Comparison of ENCODE assay signal across 11 cellular contexts in genomic region chr1:181131255-181131901, GRCh38. TPM values are rescaled to one million over a fixed set of nuclear protein-coding genes. Genes with fewer than 3 reads are reported as not detected.
DNase-seq lines count a peak whose midpoint lies in the region; ATAC-seq and TF ChIP-seq lines count a peak whose summit lies in the region.
"Had no signal": no experiment of that assay in that cellular context is flagged by ENCODE, and none has a peak within 500 bp of the region (broad histone marks: within the 10 kb centered on the region; RNA-seq: fewer than 3 reads in every experiment).

No MANE protein-coding gene starts in this region.

- H3K36me3 ChIP-seq in HEK293 (ENCODE audit: control insufficient read depth in 2 of 2, insufficient read depth in 1 of 2, low read length in 2 of 2) (no peaks in the 10 kb centered on the region), neutrophil (no peaks in the 10 kb centered on the region), A673 (ENCODE audit: insufficient read depth, low read length, poor library complexity, severe bottlenecking) (no peaks in the 10 kb centered on the region)
- H3K36me3 ChIP-seq: cardiac muscle cell had no signal

- BruUV-seq in A673 (replicated peaks; lab: Mats Ljungman, UMichigan) = no TSS peak

- intact Hi-C loops in A673 (cut with micrococcal nuclease; ENCODE audit: unreplicated experiment) (no loop called here), right cardiac atrium (cut with DNase I) (no loop called here)

- H3K4me3 ChIP-seq in HEK293 (ENCODE audit: low read depth, low read length) (no peak overlapping the region), neutrophil (ENCODE audit: low read depth in 1 of 2, low read length in 1 of 2) (no peak overlapping the region), A673 (ENCODE audit: low read depth, low read length, poor library complexity, severe bottlenecking) (no peak overlapping the region), right cardiac atrium (ENCODE audit: low read length) (no peak overlapping the region)
- H3K4me3 ChIP-seq: cardiac muscle cell, hepatocyte had no signal

- WGBS in right cardiac atrium = 75% methylated on average over 8 of the region's 8 CpGs

- H3K27me3 ChIP-seq in neutrophil (peaks cover 3% of the 10 kb centered on the region), A673 (replicated peaks; ENCODE audit: insufficient read depth, low read depth, low read length, poor library complexity) (no peaks in the 10 kb centered on the region), right cardiac atrium (ENCODE audit: control insufficient read depth, insufficient read depth) (no peaks in the 10 kb centered on the region)
- H3K27me3 ChIP-seq: cardiac muscle cell, hepatocyte had no signal

- CTCF ChIA-PET in HEK293 (lab: Yijun Ruan, JAX) = interaction anchor here (0.7 to 2.4 kb wide), 2 partner anchors 10 to 243 kb away, joined by 3 to 12 read pairs; no protein-coding TSS in a partner anchor
- CTCF ChIA-PET in A673 (lab: Charles Lee) = no interaction called here

- H3K9me3 ChIP-seq in HEK293 (ENCODE audit: control insufficient read depth, insufficient read depth, low read depth, low read length) (no peaks in the 10 kb centered on the region), neutrophil (no peaks in the 10 kb centered on the region), A673 (ENCODE audit: low read depth, low read length, poor library complexity, severe bottlenecking) (no peaks in the 10 kb centered on the region), right cardiac atrium (ENCODE audit: control insufficient read depth, low read length) (no peaks in the 10 kb centered on the region)

- DNase-seq in DMS 273 (lab: John Stamatoyannopoulos, UW; ENCODE audit: unreplicated experiment) (peak; percentile 65), DMS 273 treated with DMSO at 0.1 percent for 48 hours (lab: John Stamatoyannopoulos, UW) (no peak), NAMALWA (ENCODE audit: low spot score) (peak; percentile 82), A673 (ENCODE audit: low spot score) (no peak), right cardiac atrium (no peak), AG08396 (ENCODE audit: low spot score) (no peak)

- H3K4me1 ChIP-seq in HEK293 (ENCODE audit: control insufficient read depth, insufficient read depth, low read length) (peaks cover 12% of the 10 kb centered on the region), neutrophil (ENCODE audit: control insufficient read depth in 1 of 2, insufficient read depth in 1 of 2, low read depth in 1 of 2, low read length in 1 of 2) (peaks cover 57 to 59% of the 10 kb centered on the region in 2 experiments), A673 (ENCODE audit: insufficient read depth, low read length, poor library complexity, severe bottlenecking) (peaks cover 43% of the 10 kb centered on the region), right cardiac atrium (ENCODE audit: control insufficient read depth, insufficient read depth, low read length) (peaks cover 23% of the 10 kb centered on the region)

- H3K27ac ChIP-seq in HEK293 (ENCODE audit: extremely low read depth, low read depth, low read length) (no peak overlapping the region), neutrophil (peak overlapping the region; percentile 24), A673 (ENCODE audit: low read depth, low read length, poor library complexity, severe bottlenecking) (no peak overlapping the region), right cardiac atrium (ENCODE audit: low read length) (no peak overlapping the region)
- H3K27ac ChIP-seq: 22Rv1, cardiac muscle cell, hepatocyte had no signal

- no peak for ATAC-seq in right cardiac atrium

- POLR2A ChIA-PET in HEK293 (lab: Yijun Ruan, JAX) (interaction anchor here (0.9 to 1.1 kb wide), 2 partner anchors 14 to 41 kb away, joined by 3 to 5 read pairs; no protein-coding TSS in a partner anchor), A673 (lab: Charles Lee; ENCODE audit: low non-redundant PET) (no interaction called here)

- TF ChIP-seq CTCF in HEK293 (tag by site-specific recombination; IDR thresholded peaks at IDR 0.05) = no peak
- no peak for TF ChIP-seq CTCF in neutrophil (IDR thresholded peaks at IDR 0.05)
- TF ChIP-seq CTCF in A673 (conservative IDR thresholded peaks at IDR 0.05; ENCODE audit: low read depth, low read length) = no peak

TF ChIP-seq in HEK293, 187 proteins besides CTCF, POLR2A, EP300 and RAD21 (continues in another document):
- TF ChIP-seq PRDM10 (tag by site-specific recombination; IDR thresholded peaks at IDR 0.05) (peak; percentile 55), ZNF433 (tag by site-specific recombination; IDR thresholded peaks at IDR 0.05; ENCODE audit: low read depth) (no peak), ZNF529 (tag by site-specific recombination; IDR thresholded peaks at IDR 0.05; ENCODE audit: insufficient replicate concordance) (no peak), PATZ1 (tag by site-specific recombination; IDR thresholded peaks at IDR 0.05) (peak; percentile 27; the same call in 1 of the 2 replicates), ZIC2 (tag by site-specific recombination; IDR thresholded peaks at IDR 0.05) (peak; percentile 93), KLF1 (tag by site-specific recombination; IDR thresholded peaks at IDR 0.05) (peak; percentile 53), GLIS1 (tag by site-specific recombination; IDR thresholded peaks at IDR 0.05) (peak; percentile 19; the same call in 1 of the 2 replicates), ZFHX2 (tag by site-specific recombination; conservative IDR thresholded peaks at IDR 0.05) (peak; percentile 64)
- TF ChIP-seq, protein P1, sequence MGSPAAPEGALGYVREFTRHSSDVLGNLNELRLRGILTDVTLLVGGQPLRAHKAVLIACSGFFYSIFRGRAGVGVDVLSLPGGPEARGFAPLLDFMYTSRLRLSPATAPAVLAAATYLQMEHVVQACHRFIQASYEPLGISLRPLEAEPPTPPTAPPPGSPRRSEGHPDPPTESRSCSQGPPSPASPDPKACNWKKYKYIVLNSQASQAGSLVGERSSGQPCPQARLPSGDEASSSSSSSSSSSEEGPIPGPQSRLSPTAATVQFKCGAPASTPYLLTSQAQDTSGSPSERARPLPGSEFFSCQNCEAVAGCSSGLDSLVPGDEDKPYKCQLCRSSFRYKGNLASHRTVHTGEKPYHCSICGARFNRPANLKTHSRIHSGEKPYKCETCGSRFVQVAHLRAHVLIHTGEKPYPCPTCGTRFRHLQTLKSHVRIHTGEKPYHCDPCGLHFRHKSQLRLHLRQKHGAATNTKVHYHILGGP (tag by site-specific recombination; IDR thresholded peaks at IDR 0.05) = no peak

RNA-seq across cellular contexts. Expression of gene IER5, which starts 42.9 kb away (rescaled TPM):
- 25.5 and 28.2 TPM in 2 replicates for total RNA-seq in A673 (2021)
- 10 to 100 TPM; 21.9 to 32.6 (median 28.2) TPM for total RNA-seq in right cardiac atrium
- 63.8 TPM for polyA plus RNA-seq in right cardiac atrium

Comparison
In these comparisons a context has a peak if more than half of its experiments do, and no peak if none do; other contexts are left out.
1. DNase-seq: peak in DMS 273 (single experiment) and NAMALWA (single experiment); none in DMS 273 treated with DMSO at 0.1 percent for 48 hours (single experiment), A673 (single experiment), right cardiac atrium (0 of 3) and AG08396 (single experiment).